In the genomic region with DNA sequence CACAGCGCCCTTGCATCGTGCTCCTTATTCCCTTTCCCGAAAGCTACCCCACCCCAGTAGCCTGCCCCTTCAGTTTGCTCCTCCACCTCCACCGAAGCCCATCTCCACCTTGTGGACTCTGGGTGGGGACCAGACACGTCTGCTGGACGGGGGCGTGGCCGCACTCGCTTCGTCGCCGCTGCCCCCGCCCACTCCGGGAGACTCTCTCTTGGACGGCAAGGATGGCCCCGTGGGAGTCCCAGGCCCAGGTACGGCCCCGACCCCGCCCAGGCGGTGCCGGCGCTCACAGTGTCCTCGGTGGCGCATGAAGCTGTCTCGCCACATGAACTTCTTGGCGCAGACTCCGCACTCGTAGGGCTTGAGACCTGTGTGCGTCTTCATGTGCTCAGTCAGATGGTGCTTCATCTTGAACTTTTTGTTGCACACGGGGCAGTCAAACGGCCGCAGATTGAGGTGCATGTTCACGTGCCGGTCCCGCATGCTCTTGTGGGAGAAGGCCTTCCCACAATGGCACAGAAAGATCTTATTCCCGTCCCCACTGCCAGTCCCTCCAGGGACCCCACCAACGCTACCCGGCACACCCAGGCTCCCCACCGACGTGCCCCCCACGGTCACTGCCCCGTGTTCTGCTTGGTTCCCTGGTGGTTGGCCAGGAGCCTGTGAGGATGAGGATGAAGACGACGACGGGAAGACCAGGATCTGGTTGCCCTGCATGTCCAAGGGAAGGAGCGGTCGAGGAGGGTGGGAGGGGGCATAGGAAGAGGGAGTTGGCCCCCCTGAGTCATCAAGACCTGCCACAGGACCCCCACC, we compare ENCODE assay signal across 8 cellular contexts. TPM values are rescaled to one million over a fixed set of nuclear protein-coding genes. Genes with fewer than 3 reads are reported as not detected.
DNase-seq lines count a peak whose midpoint lies in the region; ATAC-seq and TF ChIP-seq lines count a peak whose summit lies in the region.

No MANE protein-coding gene starts in this region.

- H3K27ac Mint-ChIP-seq in activated naive CD4-positive, alpha-beta T cell treated with anti-CD3 and anti-CD28 coated beads, Interleukin-2, amount 50 U/mL, for 24 hours = peak overlapping the region; percentile 96
- H3K27ac Mint-ChIP-seq in activated CD8-positive, alpha-beta T cell treated with anti-CD3 and anti-CD28 coated beads, Interleukin-2, amount 10 ng/mL, durations not matched to agents 7 days and 5 days = peak overlapping the region; percentile 97

- H3K27ac ChIP-seq in heart left ventricle (peak overlapping the region; percentile 85 to 99 (median 97)), gastrocnemius medialis (peak overlapping the region; percentile 86 to 94 (median 94))

- no peak for TF ChIP-seq CTCF in heart left ventricle (IDR thresholded peaks at IDR 0.05)
- no peak for TF ChIP-seq CTCF in gastrocnemius medialis (IDR thresholded peaks at IDR 0.05 in 4 of 5, conservative IDR thresholded peaks at IDR 0.05 in 1 of 5)

- in situ Hi-C loops in gastrocnemius medialis (cut with MboI; ENCODE audit: low sequenced_read_pairs in 4 of 4) = no loop called here

- no peaks in the 10 kb centered on the region for H3K27me3 Mint-ChIP-seq in activated naive CD4-positive, alpha-beta T cell treated with anti-CD3 and anti-CD28 coated beads, Interleukin-2, amount 50 U/mL, for 24 hours
- no peaks in the 10 kb centered on the region for H3K27me3 Mint-ChIP-seq in activated CD8-positive, alpha-beta T cell treated with anti-CD3 and anti-CD28 coated beads, Interleukin-2, amount 10 ng/mL, durations not matched to agents 7 days and 5 days (ENCODE audit: low read depth)

- H3K27me3 ChIP-seq in heart left ventricle (no peaks in the 10 kb centered on the region), gastrocnemius medialis (no peaks in the 10 kb centered on the region)

- DNase-seq in activated naive CD4-positive, alpha-beta T cell treated with anti-CD3 and anti-CD28 coated beads, Interleukin-2, amount 50 U/mL, for 16 hours = no peak
- no peak for DNase-seq in activated CD8-positive, alpha-beta T cell treated with anti-CD3 and anti-CD28 coated beads, Interleukin-2, amount 10 ng/mL, durations not matched to agents 7 days and 5 days
- DNase-seq in heart left ventricle (peak in 4 of 5 donors; percentile 59 to 73 (median 64)), gastrocnemius medialis (no peak), NCI-H82 treated with DMSO at 0.1 percent for 48 hours (lab: John Stamatoyannopoulos, UW; ENCODE audit: unreplicated experiment) (no peak), Ammon's horn (ENCODE audit: low spot score) (no peak)

- CTCF ChIA-PET in activated CD8-positive, alpha-beta T cell treated with anti-CD3 and anti-CD28 coated beads, Interleukin-2, amount 10 ng/mL, durations not matched to agents 7 days and 5 days (lab: Charles Lee) = interaction anchor here (4.6 kb wide), 1 partner anchor 30 kb away, joined by 36 read pairs; no protein-coding TSS in a partner anchor

- POLR2A ChIA-PET in activated CD8-positive, alpha-beta T cell treated with anti-CD3 and anti-CD28 coated beads, Interleukin-2, amount 10 ng/mL, durations not matched to agents 7 days and 5 days (lab: Charles Lee) = interaction anchor here (1.1 kb wide), 1 partner anchor 113 kb away, joined by 3 read pairs; no protein-coding TSS in a partner anchor

- H3K4me3 Mint-ChIP-seq in activated naive CD4-positive, alpha-beta T cell treated with anti-CD3 and anti-CD28 coated beads, Interleukin-2, amount 50 U/mL, for 24 hours = peak overlapping the region; percentile 97
- H3K4me3 Mint-ChIP-seq in activated CD8-positive, alpha-beta T cell treated with anti-CD3 and anti-CD28 coated beads, Interleukin-2, amount 10 ng/mL, durations not matched to agents 7 days and 5 days = peak overlapping the region; percentile 99

- 37 to 53% (median 44%) methylated on average over 44 to 47 of the region's 47 CpGs for WGBS in heart left ventricle, 4 donors

- peaks cover 66% of the 10 kb centered on the region for H3K4me1 Mint-ChIP-seq in activated naive CD4-positive, alpha-beta T cell treated with anti-CD3 and anti-CD28 coated beads, Interleukin-2, amount 50 U/mL, for 24 hours
- peaks cover 72% of the 10 kb centered on the region for H3K4me1 Mint-ChIP-seq in activated CD8-positive, alpha-beta T cell treated with anti-CD3 and anti-CD28 coated beads, Interleukin-2, amount 10 ng/mL, durations not matched to agents 7 days and 5 days (ENCODE audit: low read depth)

- H3K9me3 Mint-ChIP-seq in activated naive CD4-positive, alpha-beta T cell treated with anti-CD3 and anti-CD28 coated beads, Interleukin-2, amount 50 U/mL, for 24 hours = no peaks in the 10 kb centered on the region
- no peaks in the 10 kb centered on the region for H3K9me3 Mint-ChIP-seq in activated CD8-positive, alpha-beta T cell treated with anti-CD3 and anti-CD28 coated beads, Interleukin-2, amount 10 ng/mL, durations not matched to agents 7 days and 5 days (ENCODE audit: insufficient read depth)

- ATAC-seq in activated CD8-positive, alpha-beta T cell treated with anti-CD3 and anti-CD28 coated beads, Interleukin-2, amount 10 ng/mL, durations not matched to agents 7 days and 5 days = no peak
- ATAC-seq in heart left ventricle = peak in 1 of 4 donors; percentile 1
- ATAC-seq in gastrocnemius medialis = no peak
- no peak for ATAC-seq in GM21717 (IDR thresholded peaks at IDR 0.05; ENCODE audit: unreplicated experiment)

- H3K9me3 ChIP-seq in heart left ventricle (no peaks in the 10 kb centered on the region), gastrocnemius medialis (no peaks in the 10 kb centered on the region)

- H3K36me3 Mint-ChIP-seq in activated naive CD4-positive, alpha-beta T cell treated with anti-CD3 and anti-CD28 coated beads, Interleukin-2, amount 50 U/mL, for 24 hours = peaks cover 24% of the 10 kb centered on the region
- H3K36me3 Mint-ChIP-seq in activated CD8-positive, alpha-beta T cell treated with anti-CD3 and anti-CD28 coated beads, Interleukin-2, amount 10 ng/mL, durations not matched to agents 7 days and 5 days (ENCODE audit: low read depth) = peaks cover 74% of the 10 kb centered on the region

- intact Hi-C loops in heart left ventricle (cut with DNase I) = loop anchor here in 2 of 10 donors (2.0 to 5.0 kb wide), 2 partner anchors 16 to 38 kb away; a partner anchor contains a TSS
- intact Hi-C loops in gastrocnemius medialis (cut with DNase I; ENCODE audit: low total_unique reads) = loop anchor here (10.0 kb wide), 2 partner anchors 410 to 1140 kb away; a partner anchor contains a TSS

- peak overlapping the region in 10 of 12 donors; percentile 69 to 99 (median 95) for H3K4me3 ChIP-seq in heart left ventricle
- peak overlapping the region; percentile 89 to 99 (median 96) for H3K4me3 ChIP-seq in gastrocnemius medialis

- H3K36me3 ChIP-seq in heart left ventricle = peaks cover 0 to 38% (median 31%) of the 10 kb centered on the region in 9 donors
- H3K36me3 ChIP-seq in gastrocnemius medialis = peaks cover 0 to 18% of the 10 kb centered on the region in 2 donors

- H3K4me1 ChIP-seq in heart left ventricle (peaks cover 0 to 72% (median 42%) of the 10 kb centered on the region in 12 donors), gastrocnemius medialis (peaks cover 25 to 57% of the 10 kb centered on the region in 2 donors)

- TF ChIP-seq POLR2A in heart left ventricle (IDR thresholded peaks at IDR 0.05) = no peak
- TF ChIP-seq POLR2A in gastrocnemius medialis (IDR thresholded peaks at IDR 0.05) = no peak

RNA-seq across cellular contexts. Expression of a gene that starts 1.3 kb away (rescaled TPM):
- total RNA-seq in activated CD8-positive, alpha-beta T cell treated with anti-CD3 and anti-CD28 coated beads, Interleukin-2, amount 10 ng/mL, durations not matched to agents 7 days and 5 days = 100 to 1,000 TPM; 245 to 252 TPM
- total RNA-seq in heart left ventricle (100 to 1,000 TPM in 5 of 9 donors, 10 to 100 TPM in 4; 51.6 to 248 (median 107) TPM), gastrocnemius medialis (10 to 100 TPM; 15.9 to 42.4 (median 36.5) TPM)
- 10 to 100 TPM; 28.3 to 36.9 TPM for polyA plus RNA-seq in heart left ventricle

RNA-seq across cellular contexts. Expression of a gene that starts 2.4 kb away (rescaled TPM):
- total RNA-seq in activated CD8-positive, alpha-beta T cell treated with anti-CD3 and anti-CD28 coated beads, Interleukin-2, amount 10 ng/mL, durations not matched to agents 7 days and 5 days = 10 to 100 TPM; 10.7 to 11.1 TPM
- total RNA-seq in heart left ventricle (10 to 100 TPM; 10.9 to 22.1 (median 14.0) TPM), gastrocnemius medialis (10 to 100 TPM in 3 of 4 donors, 1 to 10 TPM in 1; 9.0 to 19.3 (median 16.3) TPM)
- polyA plus RNA-seq in heart left ventricle = 10 to 100 TPM in 1 of 2 donors, 1 to 10 TPM in 1; 7.5 to 15.5 TPM

RNA-seq across cellular contexts. Expression of a gene that starts 7.6 kb away (rescaled TPM):
- 100 to 1,000 TPM; 112 to 114 TPM for total RNA-seq in activated CD8-positive, alpha-beta T cell treated with anti-CD3 and anti-CD28 coated beads, Interleukin-2, amount 10 ng/mL, durations not matched to agents 7 days and 5 days
- total RNA-seq in heart left ventricle (10 to 100 TPM; 15.6 to 46.4 (median 18.7) TPM), gastrocnemius medialis (10 to 100 TPM; 37.2 to 76.0 (median 59.8) TPM)
- polyA plus RNA-seq in heart left ventricle = 10 to 100 TPM; 13.8 to 30.8 TPM

RNA-seq across cellular contexts. Expression of a gene that starts 16.4 kb away (rescaled TPM):
- total RNA-seq in activated CD8-positive, alpha-beta T cell treated with anti-CD3 and anti-CD28 coated beads, Interleukin-2, amount 10 ng/mL, durations not matched to agents 7 days and 5 days = 10 to 100 TPM; 50.8 to 58.2 TPM
- 10 to 100 TPM; 39.3 to 61.1 (median 48.4) TPM for total RNA-seq in heart left ventricle
- polyA plus RNA-seq in heart left ventricle = 10 to 100 TPM; 34.9 to 67.8 TPM
- total RNA-seq in gastrocnemius medialis = 10 to 100 TPM; 39.8 to 52.3 (median 40.8) TPM

RNA-seq across cellular contexts. Expression of a gene that starts 25.7 kb away (rescaled TPM):
- total RNA-seq in activated CD8-positive, alpha-beta T cell treated with anti-CD3 and anti-CD28 coated beads, Interleukin-2, amount 10 ng/mL, durations not matched to agents 7 days and 5 days = 10 to 100 TPM; 72.0 to 78.4 TPM
- total RNA-seq in heart left ventricle (10 to 100 TPM; 29.2 to 62.2 (median 43.2) TPM), gastrocnemius medialis (100 to 1,000 TPM in 1 of 4 donors, 10 to 100 TPM in 3; 49.9 to 106 (median 76.8) TPM)
- polyA plus RNA-seq in heart left ventricle = 100 to 1,000 TPM; 243 to 287 TPM

Comparison
In these comparisons a context has a peak if more than half of its experiments do, and no peak if none do; other contexts are left out.
1. DNase-seq: peak in heart left ventricle (4 of 5); none in activated naive CD4-positive, alpha-beta T cell treated with anti-CD3 and anti-CD28 coated beads, Interleukin-2, amount 50 U/mL, for 16 hours (single experiment), activated CD8-positive, alpha-beta T cell treated with anti-CD3 and anti-CD28 coated beads, Interleukin-2, amount 10 ng/mL, durations not matched to agents 7 days and 5 days (single experiment), gastrocnemius medialis (0 of 2), NCI-H82 treated with DMSO at 0.1 percent for 48 hours (single experiment) and Ammon's horn (single experiment).